In genomic region chr18:55743701-55744100, GRCh38 we compare ENCODE assay signal across 1 cellular context.
TF ChIP-seq lines count a peak whose summit lies in the region.

No MANE protein-coding gene starts in this region.

TF ChIP-seq in endothelial cell of umbilical vein, 7 proteins besides CTCF, POLR2A, EP300 and RAD21:
- TF ChIP-seq FOS (IDR thresholded peaks at IDR 0.05; ENCODE audit: borderline replicate concordance, insufficient read depth, low read length) (no peak), JUN (IDR thresholded peaks at IDR 0.05; ENCODE audit: borderline replicate concordance, insufficient read depth, insufficient read length, low read depth) (no peak), EZH2 (IDR thresholded peaks at IDR 0.05; ENCODE audit: borderline replicate concordance, low read depth, low read length, severe bottlenecking) (no peak), POLR2AphosphoS5 (IDR thresholded peaks at IDR 0.05; ENCODE audit: insufficient read depth, low read depth, low read length) (no peak), MYC (IDR thresholded peaks at IDR 0.05; ENCODE audit: low read depth, low read length) (no peak), GATA2 (IDR thresholded peaks at IDR 0.05; ENCODE audit: insufficient read depth, insufficient read length, low read depth, low read length) (no peak)
- TF ChIP-seq, protein P1, sequence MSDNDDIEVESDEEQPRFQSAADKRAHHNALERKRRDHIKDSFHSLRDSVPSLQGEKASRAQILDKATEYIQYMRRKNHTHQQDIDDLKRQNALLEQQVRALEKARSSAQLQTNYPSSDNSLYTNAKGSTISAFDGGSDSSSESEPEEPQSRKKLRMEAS (IDR thresholded peaks at IDR 0.05; ENCODE audit: insufficient read depth, insufficient read length): no peak
